Comparison of ENCODE assay signal across 8 cellular contexts in genomic region chr5:100900142-100900795, GRCh38. TPM values are rescaled to one million over a fixed set of nuclear protein-coding genes. Genes with fewer than 3 reads are reported as not detected.
DNase-seq lines count a peak whose midpoint lies in the region; ATAC-seq and TF ChIP-seq lines count a peak whose summit lies in the region.

No MANE protein-coding gene starts in this region.

- H3F3A ChIP-seq in OCI-LY1 (ENCODE audit: insufficient read depth, low read length): 0 out of 2 replicates have a peak, but pooled peaks cover 4% of the 10 kb centered on the region

- H3K27me3 Mint-ChIP-seq in activated naive CD8-positive, alpha-beta T cell treated with anti-CD3 and anti-CD28 coated beads, Interleukin-2, amount 50 U/mL, for 24 hours: no peaks in the 10 kb centered on the region

- ATAC-seq in HG03039 (IDR thresholded peaks at IDR 0.05; ENCODE audit: unreplicated experiment): peak; percentile 12
- ATAC-seq in activated naive CD8-positive, alpha-beta T cell treated with anti-CD3 and anti-CD28 coated beads, Interleukin-2, amount 50 U/mL, for 24 hours: peak; percentile 33
- peak; percentile 48 for ATAC-seq in sciatic nerve
- ATAC-seq in HG03095 (IDR thresholded peaks at IDR 0.05; ENCODE audit: unreplicated experiment): no peak

- H3K9me2 ChIP-seq in OCI-LY1 (ENCODE audit: low read depth, low read length): no peaks in the 10 kb centered on the region

- peak overlapping the region; percentile 91 for H3K9ac ChIP-seq in OCI-LY1 (ENCODE audit: low read length)

- DNase-seq in NCI-H146 (lab: John Stamatoyannopoulos, UW): peak; percentile 40
- no peak for DNase-seq in NCI-H146 treated with DMSO at 0.1 percent for 48 hours (lab: John Stamatoyannopoulos, UW; ENCODE audit: unreplicated experiment)
- peak; percentile 59 for DNase-seq in activated naive CD8-positive, alpha-beta T cell treated with anti-CD3 and anti-CD28 coated beads, Interleukin-2, amount 50 U/mL, for 24 hours
- DNase-seq in sciatic nerve (ENCODE audit: low spot score): peak; percentile 64

- H3K79me2 ChIP-seq in OCI-LY1 (ENCODE audit: insufficient read depth, low read length): peaks cover 18% of the 10 kb centered on the region; the same call in 1 of the 2 replicates

- H3K27me3 ChIP-seq in OCI-LY1 (ENCODE audit: insufficient read depth, low read length): no peaks in the 10 kb centered on the region

- peaks cover 15% of the 10 kb centered on the region for H3K36me3 ChIP-seq in OCI-LY1 (ENCODE audit: insufficient read depth, low read length)

- peaks cover 8% of the 10 kb centered on the region for H3K9me3 Mint-ChIP-seq in activated naive CD8-positive, alpha-beta T cell treated with anti-CD3 and anti-CD28 coated beads, Interleukin-2, amount 50 U/mL, for 24 hours

- peak overlapping the region; percentile 94 for H3K4me2 ChIP-seq in OCI-LY1 (ENCODE audit: low read length)

- H2AFZ ChIP-seq in OCI-LY1 (ENCODE audit: low read length): no peak overlapping the region

- H3K36me3 Mint-ChIP-seq in activated naive CD8-positive, alpha-beta T cell treated with anti-CD3 and anti-CD28 coated beads, Interleukin-2, amount 50 U/mL, for 24 hours (ENCODE audit: low read depth): peaks cover 36% of the 10 kb centered on the region

- H3K4me3 Mint-ChIP-seq in activated naive CD8-positive, alpha-beta T cell treated with anti-CD3 and anti-CD28 coated beads, Interleukin-2, amount 50 U/mL, for 24 hours: peak overlapping the region; percentile 99

- peak overlapping the region; percentile 100 for H3K27ac Mint-ChIP-seq in activated naive CD8-positive, alpha-beta T cell treated with anti-CD3 and anti-CD28 coated beads, Interleukin-2, amount 50 U/mL, for 24 hours

- peaks cover 41% of the 10 kb centered on the region for H3K4me1 Mint-ChIP-seq in activated naive CD8-positive, alpha-beta T cell treated with anti-CD3 and anti-CD28 coated beads, Interleukin-2, amount 50 U/mL, for 24 hours

- H3K9me3 ChIP-seq in OCI-LY1 (ENCODE audit: low read length): no peaks in the 10 kb centered on the region

- H3K4me3 ChIP-seq in OCI-LY1 (ENCODE audit: low read depth, low read length, poor library complexity, severe bottlenecking) (peak overlapping the region; percentile 87), iPS-11a (ENCODE audit: low read depth, low read length) (peak overlapping the region; percentile 45)

- no peaks in the 10 kb centered on the region for H4K20me1 ChIP-seq in OCI-LY1 (ENCODE audit: insufficient read depth, low read length)

- peaks cover 36% of the 10 kb centered on the region for H3K4me1 ChIP-seq in OCI-LY1 (ENCODE audit: insufficient read depth, low read length, severe bottlenecking)

- intact Hi-C loops in sciatic nerve (cut with DNase I): no loop called here

- TF ChIP-seq CTCF in OCI-LY1 (IDR thresholded peaks at IDR 0.05; ENCODE audit: low read length): peak; percentile 76

- peak overlapping the region; percentile 97 for H3K27ac ChIP-seq in OCI-LY1 (ENCODE audit: low read depth, low read length, poor library complexity, severe bottlenecking)

RNA-seq across cellular contexts. Expression of gene ST8SIA4, which starts 2.8 kb away (rescaled TPM):
- total RNA-seq in sciatic nerve: 17.3 TPM
